Comparison of ENCODE assay signal across 1 cellular context in the genomic region with DNA sequence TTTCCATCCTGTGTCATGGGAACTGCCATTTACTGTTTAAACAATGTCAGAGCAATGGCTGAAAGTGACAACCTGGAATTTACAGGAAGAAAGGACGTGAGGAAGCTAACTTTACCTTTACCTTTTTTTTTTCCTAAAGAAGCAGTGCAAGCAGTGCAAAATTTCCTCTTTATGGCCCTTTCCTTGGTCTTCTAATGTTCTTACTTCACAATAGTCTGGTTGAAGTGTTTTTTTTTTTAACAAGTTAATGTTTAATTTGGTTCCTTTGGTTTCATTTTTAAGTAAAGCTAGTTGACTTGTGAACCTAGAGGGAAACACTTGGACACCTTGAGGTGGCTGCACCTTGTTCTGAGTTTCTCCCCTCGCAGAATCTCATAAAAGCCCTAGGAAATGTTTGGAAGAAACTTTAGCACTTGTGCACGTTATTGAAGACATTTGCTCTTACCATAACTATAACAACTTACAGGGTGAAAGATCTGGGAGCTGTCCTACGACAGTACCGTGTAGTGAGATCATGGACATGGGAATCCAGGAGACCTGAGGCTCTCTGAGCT.
TF ChIP-seq lines count a peak whose summit lies in the region.

No MANE protein-coding gene starts in this region.

TF ChIP-seq in endothelial cell of umbilical vein, 7 proteins besides CTCF, POLR2A, EP300 and RAD21 (continued from another document):
- TF ChIP-seq GATA2 (IDR thresholded peaks at IDR 0.05; ENCODE audit: insufficient read depth, insufficient read length, low read depth, low read length) (no peak), MYC (IDR thresholded peaks at IDR 0.05; ENCODE audit: low read depth, low read length) (no peak), JUN (IDR thresholded peaks at IDR 0.05; ENCODE audit: borderline replicate concordance, insufficient read depth, insufficient read length, low read depth) (no peak), FOS (IDR thresholded peaks at IDR 0.05; ENCODE audit: borderline replicate concordance, insufficient read depth, low read length) (no peak)
TF ChIP-seq in endothelial cell of umbilical vein: peak in this region for 0.
